8 cellular contexts compared by ENCODE assay signal in genomic region chr12:122421815-122422737, GRCh38. TPM values are rescaled to one million over a fixed set of nuclear protein-coding genes. Genes with fewer than 3 reads are reported as not detected.
DNase-seq lines count a peak whose midpoint lies in the region; ATAC-seq and TF ChIP-seq lines count a peak whose summit lies in the region.

TSS of gene CLIP1 (minus strand) at chr12:122422669. CDS start at chr12:122380452, 42,217 bp downstream.

- no peaks in the 10 kb centered on the region for H3K36me3 ChIP-seq in CD8-positive, alpha-beta memory T cell (ENCODE audit: insufficient read depth, low read length)
- no peaks in the 10 kb centered on the region for H3K36me3 ChIP-seq in upper lobe of right lung

- POLR2A ChIA-PET in CD8-positive, alpha-beta memory T cell (lab: Charles Lee) = interaction anchor here (1.0 kb wide), 1 partner anchor 31 kb away, joined by 3 read pairs; no protein-coding TSS in a partner anchor
- POLR2A ChIA-PET in RWPE1 (lab: Yijun Ruan, JAX; ENCODE audit: low non-redundant PET) = interaction anchor here (0.5 kb wide), 1 partner anchor 19 kb away, joined by 6 read pairs; no protein-coding TSS in a partner anchor

- no peaks in the 10 kb centered on the region for H3K27me3 ChIP-seq in CD8-positive, alpha-beta memory T cell (ENCODE audit: insufficient read depth, low read length, poor library complexity, severe bottlenecking)
- H3K27me3 ChIP-seq in upper lobe of right lung = no peaks in the 10 kb centered on the region

- peaks cover 0 to 3% of the 10 kb centered on the region in 2 donors for H3K27me3 Mint-ChIP-seq in CD8-positive, alpha-beta memory T cell
- peaks cover 3% of the 10 kb centered on the region for H3K27me3 Mint-ChIP-seq in activated naive CD4-positive, alpha-beta T cell treated with anti-CD3 and anti-CD28 coated beads for 36 hours (ENCODE audit: low read depth)

- CTCF ChIA-PET in CD8-positive, alpha-beta memory T cell (lab: Charles Lee) = interaction anchor here (1.0 to 3.3 kb wide), 4 partner anchors 10 to 66 kb away, joined by 3 to 15 read pairs (median 6); no protein-coding TSS in a partner anchor
- CTCF ChIA-PET in RWPE1 (lab: Yijun Ruan, JAX) = interaction anchor here (2.2 to 2.8 kb wide), 2 partner anchors 22 to 50 kb away, joined by 10 to 16 read pairs; no protein-coding TSS in a partner anchor
- CTCF ChIA-PET in activated naive CD4-positive, alpha-beta T cell treated with anti-CD3 and anti-CD28 coated beads for 36 hours (lab: Charles Lee) = interaction anchor here (0.5 to 1.9 kb wide), 6 partner anchors 10 to 66 kb away, joined by 3 to 18 read pairs (median 5); no protein-coding TSS in a partner anchor

- H3K27ac Mint-ChIP-seq in CD8-positive, alpha-beta memory T cell = peak within 1 kb of the TSS; percentile 84 to 98 (median 89)
- H3K27ac Mint-ChIP-seq in activated naive CD4-positive, alpha-beta T cell treated with anti-CD3 and anti-CD28 coated beads for 36 hours = peak within 1 kb of the TSS; percentile 90

- peak within 1 kb of the TSS; percentile 76 for H3K27ac ChIP-seq in CD8-positive, alpha-beta memory T cell (ENCODE audit: low read depth, low read length)
- H3K27ac ChIP-seq in RWPE1 (peak within 1 kb of the TSS; percentile 97), upper lobe of right lung (peak within 1 kb of the TSS; percentile 98)

- intact Hi-C loops in activated naive CD4-positive, alpha-beta T cell treated with anti-CD3 and anti-CD28 coated beads for 36 hours (cut with micrococcal nuclease) = loop anchor here (1.0 to 5.0 kb wide), 7 partner anchors 9 to 330 kb away; partner anchors contain the start of genes DENR, HCAR1, KNTC1 and RSRC2
- intact Hi-C loops in upper lobe of right lung (cut with DNase I) = no loop called here

- peak within 1 kb of the TSS; percentile 80 for H3K4me3 ChIP-seq in CD8-positive, alpha-beta memory T cell (ENCODE audit: low read length)
- H3K4me3 ChIP-seq in upper lobe of right lung = peak within 1 kb of the TSS; percentile 89

- TF ChIP-seq CTCF in RWPE1 (conservative IDR thresholded peaks at IDR 0.05; ENCODE audit: low read depth) (peak; percentile 52), omental fat pad (IDR thresholded peaks at IDR 0.05) (no peak), upper lobe of right lung (IDR thresholded peaks at IDR 0.05) (peak; percentile 58)

- ATAC-seq in GM19351 (IDR thresholded peaks at IDR 0.05; ENCODE audit: unreplicated experiment) (peak; percentile 56), HG03565 (IDR thresholded peaks at IDR 0.05; ENCODE audit: unreplicated experiment) (peak; percentile 40), omental fat pad (ENCODE audit: low FRiP score) (peak; percentile 74), upper lobe of right lung (peak; percentile 92)

- H3K9me3 ChIP-seq in CD8-positive, alpha-beta memory T cell (ENCODE audit: low read length) = no peaks in the 10 kb centered on the region
- no peaks in the 10 kb centered on the region for H3K9me3 ChIP-seq in upper lobe of right lung

- DNase-seq in CD8-positive, alpha-beta memory T cell = peak; percentile 46 to 72 (median 56)
- no peak for DNase-seq in RWPE1 (ENCODE audit: low spot score)
- DNase-seq in activated naive CD4-positive, alpha-beta T cell treated with anti-CD3 and anti-CD28 coated beads for 36 hours = peak; percentile 62
- peak; percentile 49 for DNase-seq in globus pallidus (ENCODE audit: low spot score)
- DNase-seq in omental fat pad (ENCODE audit: low spot score) = no peak
- DNase-seq in upper lobe of right lung = peak; percentile 88

- peaks cover 0 to 10% (median 3%) of the 10 kb centered on the region in 3 donors for H3K36me3 Mint-ChIP-seq in CD8-positive, alpha-beta memory T cell
- no peaks in the 10 kb centered on the region for H3K36me3 Mint-ChIP-seq in activated naive CD4-positive, alpha-beta T cell treated with anti-CD3 and anti-CD28 coated beads for 36 hours (ENCODE audit: low read depth)

- H3K4me1 Mint-ChIP-seq in CD8-positive, alpha-beta memory T cell = peaks cover 26 to 45% (median 37%) of the 10 kb centered on the region in 3 donors
- H3K4me1 Mint-ChIP-seq in activated naive CD4-positive, alpha-beta T cell treated with anti-CD3 and anti-CD28 coated beads for 36 hours (ENCODE audit: low read depth) = peaks cover 38% of the 10 kb centered on the region

- peak within 1 kb of the TSS; percentile 87 to 97 (median 93) for H3K4me3 Mint-ChIP-seq in CD8-positive, alpha-beta memory T cell
- peak within 1 kb of the TSS; percentile 88 for H3K4me3 Mint-ChIP-seq in activated naive CD4-positive, alpha-beta T cell treated with anti-CD3 and anti-CD28 coated beads for 36 hours

- peaks cover 27% of the 10 kb centered on the region for H3K4me1 ChIP-seq in CD8-positive, alpha-beta memory T cell (ENCODE audit: insufficient read depth, low read length)
- peaks cover 23% of the 10 kb centered on the region for H3K4me1 ChIP-seq in upper lobe of right lung

- no peaks in the 10 kb centered on the region for H3K9me3 Mint-ChIP-seq in CD8-positive, alpha-beta memory T cell
- no peaks in the 10 kb centered on the region for H3K9me3 Mint-ChIP-seq in activated naive CD4-positive, alpha-beta T cell treated with anti-CD3 and anti-CD28 coated beads for 36 hours

RNA-seq across cellular contexts. Expression of gene CLIP1, which starts in this region (rescaled TPM):
- total RNA-seq in CD8-positive, alpha-beta memory T cell = 10 to 100 TPM; 43.9 to 48.2 TPM
- 27.3 TPM for polyA plus RNA-seq in CD8-positive, alpha-beta memory T cell
- 10 to 100 TPM; 50.7 to 51.3 TPM for total RNA-seq in activated naive CD4-positive, alpha-beta T cell treated with anti-CD3 and anti-CD28 coated beads for 36 hours
- total RNA-seq in omental fat pad (100 to 1,000 TPM in 1 of 4 donors, 10 to 100 TPM in 3; 72.8 to 189 (median 91.7) TPM), upper lobe of right lung (108 TPM)

Comparison
In these comparisons a context has a peak if more than half of its experiments do, and no peak if none do; other contexts are left out.
1. DNase-seq: peak in CD8-positive, alpha-beta memory T cell (5 of 5), activated naive CD4-positive, alpha-beta T cell treated with anti-CD3 and anti-CD28 coated beads for 36 hours (single experiment), globus pallidus (single experiment) and upper lobe of right lung (single experiment); none in RWPE1 (single experiment) and omental fat pad (single experiment).
2. ATAC-seq: peak in every context shown above with its lines; median percentile 92 in upper lobe of right lung; 74 in omental fat pad; 56 in GM19351; 40 in HG03565.
3. CTCF ChIP-seq: peak in RWPE1 (single experiment) and upper lobe of right lung (single experiment); none in omental fat pad (0 of 3).
4. Peak in every context shown above with its lines, with median percentiles within 50 percentile points of each other: H3K27ac ChIP-seq.